In the genomic region with DNA sequence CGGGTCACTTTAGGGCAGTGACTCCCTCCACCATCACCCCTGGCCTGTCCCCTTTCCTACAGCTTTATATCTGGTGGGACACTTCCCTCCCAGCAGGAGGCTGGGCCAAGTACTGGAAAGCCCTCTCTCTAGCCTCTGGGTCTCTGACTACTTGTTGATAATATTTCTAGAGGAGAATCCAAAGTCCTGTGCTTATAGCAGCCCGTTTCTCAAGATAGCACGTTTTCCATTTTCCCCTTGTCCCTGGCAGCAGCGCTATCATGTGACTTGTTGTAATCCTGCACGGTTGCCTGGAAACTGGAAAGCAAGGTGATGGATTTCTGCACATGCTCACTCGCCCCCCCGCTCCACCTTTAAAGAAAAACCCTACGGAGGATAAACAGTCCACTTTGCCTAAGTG, we compare ENCODE assay signal across 12 cellular contexts. TPM values are rescaled to one million over a fixed set of nuclear protein-coding genes. Genes with fewer than 3 reads are reported as not detected.
A peak's percentile ranks its signal among the peaks of the same experiment; 100 is the strongest.
DNase-seq lines count a peak whose midpoint lies in the region; ATAC-seq and TF ChIP-seq lines count a peak whose summit lies in the region.
"Had no signal": no experiment of that assay in that cellular context is flagged by ENCODE, and none has a peak within 500 bp of the region (broad histone marks: within the 10 kb centered on the region; RNA-seq: fewer than 3 reads in every experiment).

No MANE protein-coding gene starts in this region.

- no peaks in the 10 kb centered on the region for H3K36me3 ChIP-seq in stomach

- H3K27ac ChIP-seq in stomach: peak overlapping the region; percentile 15 to 83 (median 45)
- H3K27ac ChIP-seq: GM23248, SK-N-MC had no signal

- peaks cover 0 to 8% (median 0%) of the 10 kb centered on the region in 3 donors for H3K27me3 ChIP-seq in stomach

- no peak overlapping the region for H3K4me3 ChIP-seq in stomach
- H3K4me3 ChIP-seq: GM23248, SK-N-MC had no signal

- DNase-seq in NCI-H1417 treated with DMSO at 0.1 percent for 48 hours (lab: John Stamatoyannopoulos, UW) (peak; percentile 39), SK-N-DZ (ENCODE audit: low spot score) (peak; percentile 64), hepatic stellate cell (ENCODE audit: low spot score) (peak; percentile 41), stomach (peak; percentile 55), EL (no peak), globus pallidus (ENCODE audit: low spot score) (no peak)
- DNase-seq: activated T-cell treated with anti-CD3 and anti-CD28 coated beads, Interleukin-2, amount 50 U/mL, for 4 hours; GM23248 had no signal

- no peak for TF ChIP-seq CTCF in stomach (IDR thresholded peaks at IDR 0.05)

- intact Hi-C loops in stomach (cut with DNase I; ENCODE audit: low total_unique reads): no loop called here

- TF ChIP-seq EP300 in stomach (IDR thresholded peaks at IDR 0.05): no peak

- no peak for ATAC-seq in HG03135 (IDR thresholded peaks at IDR 0.05; ENCODE audit: unreplicated experiment)
- ATAC-seq in GM21825 (IDR thresholded peaks at IDR 0.05; ENCODE audit: unreplicated experiment): no peak
- ATAC-seq: activated T-cell treated with anti-CD3 and anti-CD28 coated beads, Interleukin-2, amount 50 U/mL, for 4 hours; stimulated activated effector memory CD8-positive, alpha-beta T cell treated with anti-CD3 and anti-CD28 coated beads, Interleukin-12 subunit alpha, Interleukin-12 subunit beta, amount 100 ng/mL, for 72 hours had no signal

- 17 to 39% (median 24%) methylated on average over 8 of the region's 8 CpGs for WGBS in stomach, 5 donors

- no peak for TF ChIP-seq POLR2A in stomach (IDR thresholded peaks at IDR 0.05)

- peaks cover 8 to 31% (median 22%) of the 10 kb centered on the region in 4 donors for H3K4me1 ChIP-seq in stomach

- H3K9me3 ChIP-seq in stomach: no peaks in the 10 kb centered on the region

RNA-seq across cellular contexts. Expression of a gene that starts 3.3 kb away (rescaled TPM):
- polyA plus RNA-seq in SK-N-DZ (2014; cell fraction: cytosol; rRNA removed): 8.4 and 10.5 TPM in 2 replicates
- 13.5 and 15.1 TPM in 2 replicates for polyA plus RNA-seq in SK-N-DZ (2014; cell fraction: nucleus; rRNA removed)
- 10 to 100 TPM in 4 of 5 donors, 1 to 10 TPM in 1; 4.1 to 46.9 (median 25.3) TPM for total RNA-seq in stomach
- polyA plus RNA-seq in stomach: 1 to 10 TPM; 2.7 to 3.3 (median 3.2) TPM

Comparison
In these comparisons a context has a peak if more than half of its experiments do, and no peak if none do; other contexts are left out.
1. DNase-seq: peak in NCI-H1417 treated with DMSO at 0.1 percent for 48 hours (single experiment), SK-N-DZ (single experiment), hepatic stellate cell (single experiment) and stomach (single experiment); none in EL (single experiment) and globus pallidus (single experiment).